20 cellular contexts compared by ENCODE assay signal in genomic region chr7:78747568-78747967, GRCh38.
"Had no signal": no experiment of that assay in that cellular context is flagged by ENCODE, and none has a peak within 500 bp of the region (broad histone marks: within the 10 kb centered on the region; RNA-seq: fewer than 3 reads in every experiment).

No MANE protein-coding gene starts in this region.

- H3K79me2 ChIP-seq: parathyroid adenoma had no signal

- H3K36me3 ChIP-seq: esophagus squamous epithelium, lower lobe of right lung, neutrophil, right lobe of liver, thoracic aorta, tibial nerve, upper lobe of left lung had no signal

- H3K27ac ChIP-seq: esophagus squamous epithelium, lower lobe of right lung, neutrophil, parathyroid adenoma, right lobe of liver, thoracic aorta, tibial nerve, upper lobe of left lung had no signal

- H3K27me3 ChIP-seq: esophagus squamous epithelium, neutrophil, right lobe of liver, tibial nerve, upper lobe of left lung had no signal

- H3K27me3 Mint-ChIP-seq: dendritic cell treated with granulocyte-macrophage colony-stimulating factor and Interleukin-4, amounts not matched to agents 40 ng/mL and 50 ng/mL, for 4 days; progenitor cell of endocrine pancreas; stimulated activated naive B cell treated with anti-CD40 and anti-IgM and Interleukin-4, amounts not matched to agents 10 μg/mL and 1 μg/mL and 100 μg/mL, for 72 hours; stimulated activated naive CD8-positive, alpha-beta T cell treated with anti-CD3 and anti-CD28 coated beads, Interleukin-15, Interleukin-2, amounts not matched to agents 100 ng/mL and 50 ng/mL, for 24 hours had no signal

- H3K27ac Mint-ChIP-seq: dendritic cell treated with granulocyte-macrophage colony-stimulating factor and Interleukin-4, amounts not matched to agents 40 ng/mL and 50 ng/mL, for 4 days; natural killer cell; progenitor cell of endocrine pancreas; stimulated activated naive B cell treated with anti-CD40 and anti-IgM and Interleukin-4, amounts not matched to agents 10 μg/mL and 1 μg/mL and 100 μg/mL, for 72 hours; stimulated activated naive CD8-positive, alpha-beta T cell treated with anti-CD3 and anti-CD28 coated beads, Interleukin-15, Interleukin-2, amounts not matched to agents 100 ng/mL and 50 ng/mL, for 24 hours had no signal

- H3K36me3 Mint-ChIP-seq: natural killer cell; stimulated activated naive B cell treated with anti-CD40 and anti-IgM and Interleukin-4, amounts not matched to agents 10 μg/mL and 1 μg/mL and 100 μg/mL, for 72 hours had no signal

- ATAC-seq: left ventricle myocardium superior; lower lobe of right lung; natural killer cell; right lobe of liver; stimulated activated naive B cell treated with anti-CD40 and anti-IgM and Interleukin-4, amounts not matched to agents 10 μg/mL and 1 μg/mL and 100 μg/mL, for 72 hours had no signal

- DNase-seq: effector CD8-positive, alpha-beta T cell; erythroblast; esophagus squamous epithelium; hypothalamus; left ventricle myocardium superior; lower lobe of right lung; natural killer cell; right lobe of liver; small intestine; stimulated activated CD4-positive, alpha-beta T cell treated with anti-CD3 and anti-CD28 coated beads, Interleukin-15, amount 100 ng/mL, for 24 hours; stimulated activated CD4-positive, alpha-beta T cell treated with anti-CD3 and anti-CD28 coated beads, Interleukin-2, amount 100 ng/mL, for 48 hours; stimulated activated naive B cell treated with anti-CD40 and anti-IgM and Interleukin-4, amounts not matched to agents 10 μg/mL and 1 μg/mL and 100 μg/mL, for 72 hours; upper lobe of left lung had no signal

- H3K4me3 ChIP-seq: esophagus squamous epithelium, lower lobe of right lung, right lobe of liver, thoracic aorta, tibial nerve, upper lobe of left lung had no signal

- H3K9me3 Mint-ChIP-seq: stimulated activated naive CD8-positive, alpha-beta T cell treated with anti-CD3 and anti-CD28 coated beads, Interleukin-15, Interleukin-2, amounts not matched to agents 100 ng/mL and 50 ng/mL, for 24 hours had no signal

- H3K9ac ChIP-seq: parathyroid adenoma had no signal

- H2AFZ ChIP-seq: parathyroid adenoma had no signal

- H3K9me3 ChIP-seq: esophagus squamous epithelium, lower lobe of right lung, neutrophil, right lobe of liver, thoracic aorta, upper lobe of left lung had no signal

- H3K4me3 Mint-ChIP-seq: dendritic cell treated with granulocyte-macrophage colony-stimulating factor and Interleukin-4, amounts not matched to agents 40 ng/mL and 50 ng/mL, for 4 days; natural killer cell; stimulated activated naive B cell treated with anti-CD40 and anti-IgM and Interleukin-4, amounts not matched to agents 10 μg/mL and 1 μg/mL and 100 μg/mL, for 72 hours; stimulated activated naive CD8-positive, alpha-beta T cell treated with anti-CD3 and anti-CD28 coated beads, Interleukin-15, Interleukin-2, amounts not matched to agents 100 ng/mL and 50 ng/mL, for 24 hours had no signal

- H3K4me1 Mint-ChIP-seq: natural killer cell; stimulated activated naive B cell treated with anti-CD40 and anti-IgM and Interleukin-4, amounts not matched to agents 10 μg/mL and 1 μg/mL and 100 μg/mL, for 72 hours had no signal

- H3K4me1 ChIP-seq: esophagus squamous epithelium, lower lobe of right lung, parathyroid adenoma, right lobe of liver, tibial nerve, upper lobe of left lung had no signal
